In genomic region chr13:95624020-95624419, GRCh38 we compare ENCODE assay signal across 8 cellular contexts. TPM values are rescaled to one million over a fixed set of nuclear protein-coding genes. Genes with fewer than 3 reads are reported as not detected.
A peak's percentile ranks its signal among the peaks of the same experiment; 100 is the strongest.
DNase-seq lines count a peak whose midpoint lies in the region; ATAC-seq, FAIRE-seq and TF ChIP-seq lines count a peak whose summit lies in the region.

No MANE protein-coding gene starts in this region.

- FAIRE-seq in A204.1 (lab: Jason Lieb, UNC), result peak; percentile 93

- H3K36me3 ChIP-seq in right lobe of liver, result no peaks in the 10 kb centered on the region

- WGBS in right lobe of liver (ENCODE audit: insufficient coverage, low coverage, low lambda C conversion rate, missing lambda C conversion rate), result 7% methylated on average over 5 of the region's 5 CpGs

- TF ChIP-seq POLR2A in right lobe of liver (IDR thresholded peaks at IDR 0.05), result no peak

- H3K4me1 ChIP-seq in right lobe of liver, result no peaks in the 10 kb centered on the region

- TF ChIP-seq CTCF in right lobe of liver (IDR thresholded peaks at IDR 0.05), result peak; percentile 60 to 72 (median 70)

- DNase-seq in EH (ENCODE audit: low read depth), result peak; percentile 70
- DNase-seq in NCI-H82 treated with DMSO at 0.1 percent for 48 hours (lab: John Stamatoyannopoulos, UW; ENCODE audit: unreplicated experiment), result peak; percentile 13
- peak; percentile 60 for DNase-seq in cerebellar cortex (ENCODE audit: low spot score)
- no peak for DNase-seq in right lobe of liver
- DNase-seq in NCI-H128 (lab: John Stamatoyannopoulos, UW; ENCODE audit: unreplicated experiment), result no peak

- no peaks in the 10 kb centered on the region for H3K27me3 ChIP-seq in right lobe of liver

- H3K4me3 ChIP-seq in right lobe of liver, result no peak overlapping the region

- ATAC-seq in HG02610 (IDR thresholded peaks at IDR 0.05; ENCODE audit: unreplicated experiment) (peak; percentile 52), right lobe of liver (peak; percentile 79 to 86 (median 83)), HG03442 (IDR thresholded peaks at IDR 0.05; ENCODE audit: unreplicated experiment) (no peak)

- intact Hi-C loops in right lobe of liver (cut with DNase I), result loop anchor here in 1 of 2 donors (10.0 kb wide), 1 partner anchor 201 kb away; no protein-coding TSS in a partner anchor

- H3K9me3 ChIP-seq in right lobe of liver, result no peaks in the 10 kb centered on the region

- no peak overlapping the region for H3K27ac ChIP-seq in right lobe of liver

RNA-seq across cellular contexts. Expression of gene DZIP1, which starts 20.5 kb away (rescaled TPM):
- 1 to 10 TPM in 2 of 6 experiments, under 1 TPM in 4; 0.59 to 1.5 (median 0.94) TPM for total RNA-seq in right lobe of liver

RNA-seq across cellular contexts. Expression of gene DNAJC3, which starts 52.9 kb away (rescaled TPM):
- 10 to 100 TPM; 49.0 to 64.3 (median 51.7) TPM for total RNA-seq in right lobe of liver

Comparison
In these comparisons a context has a peak if more than half of its experiments do, and no peak if none do; other contexts are left out.
1. DNase-seq: peak in EH (single experiment), NCI-H82 treated with DMSO at 0.1 percent for 48 hours (single experiment) and cerebellar cortex (single experiment); none in right lobe of liver (0 of 3) and NCI-H128 (single experiment).